8 cellular contexts compared by ENCODE assay signal in genomic region chr1:180188103-180188506, GRCh38. TPM values are rescaled to one million over a fixed set of nuclear protein-coding genes. Genes with fewer than 3 reads are reported as not detected.
DNase-seq lines count a peak whose midpoint lies in the region; ATAC-seq and TF ChIP-seq lines count a peak whose summit lies in the region.

No MANE protein-coding gene starts in this region.

- DNase-seq in SKM-1 treated with dmso at 0.1 percent for 144 hours (lab: John Stamatoyannopoulos, UW; ENCODE audit: unreplicated experiment) = peak; percentile 56
- no peak for DNase-seq in SKM-1 (lab: John Stamatoyannopoulos, UW; ENCODE audit: unreplicated experiment)
- peak; percentile 47 for DNase-seq in LNCaP clone FGC (ENCODE audit: low read depth)
- DNase-seq in SJCRH30 = peak; percentile 76 to 86
- DNase-seq in fibroblast of the conjunctiva (ENCODE audit: low read depth) = peak; percentile 39
- DNase-seq in psoas muscle = peak in 1 of 2 donors; percentile 69

- ATAC-seq in psoas muscle (peak; percentile 16 to 65 (median 42)), GM19467 (IDR thresholded peaks at IDR 0.05; ENCODE audit: unreplicated experiment) (no peak), GM19351 (IDR thresholded peaks at IDR 0.05; ENCODE audit: unreplicated experiment) (no peak)

- intact Hi-C loops in psoas muscle (cut with DNase I) = loop anchor here in 1 of 2 donors (5.0 kb wide), 1 partner anchor 294 kb away; no protein-coding TSS in a partner anchor

- no peaks in the 10 kb centered on the region; the same call in 1 of the 2 replicates for H3K4me1 ChIP-seq in SJCRH30
- H3K4me1 ChIP-seq in psoas muscle = no peaks in the 10 kb centered on the region

- 43 to 56% (median 55%) methylated on average over 8 of the region's 8 CpGs for WGBS in psoas muscle, 3 donors

- H3K27ac ChIP-seq in SJCRH30 (no peak overlapping the region), psoas muscle (no peak overlapping the region)

- H3K4me3 ChIP-seq in LNCaP clone FGC (ENCODE audit: low read depth, low read length) (no peak overlapping the region), SJCRH30 (no peak overlapping the region), psoas muscle (no peak overlapping the region)

- no peaks in the 10 kb centered on the region for H3K27me3 ChIP-seq in SJCRH30
- no peaks in the 10 kb centered on the region for H3K27me3 ChIP-seq in psoas muscle (ENCODE audit: insufficient read depth in 3 of 3, low read length in 2 of 3)

- peak; percentile 99 for TF ChIP-seq CTCF in LNCaP clone FGC (IDR thresholded peaks at IDR 0.05; ENCODE audit: control insufficient read depth, extremely low read depth, insufficient read depth)
- peak; percentile 55 for TF ChIP-seq CTCF in psoas muscle (IDR thresholded peaks at IDR 0.05)

- H3K36me3 ChIP-seq in SJCRH30 (no peaks in the 10 kb centered on the region), psoas muscle (ENCODE audit: insufficient read depth in 1 of 2, low read depth in 1 of 2) (peaks cover 0 to 96% of the 10 kb centered on the region in 2 donors)

- no peaks in the 10 kb centered on the region for H3K9me3 ChIP-seq in SJCRH30 (replicated peaks)
- no peaks in the 10 kb centered on the region for H3K9me3 ChIP-seq in psoas muscle

RNA-seq across cellular contexts. Expression of gene QSOX1, which starts 33.4 kb away (rescaled TPM):
- total RNA-seq in SJCRH30 (2014; rRNA removed; shearing (Covaris generic)) = 9.8 and 11.6 TPM in 2 replicates
- total RNA-seq in psoas muscle = 100 to 1,000 TPM in 1 of 4 donors, 10 to 100 TPM in 3; 30.2 to 159 (median 70.6) TPM
- 10 to 100 TPM; 21.5 to 53.8 (median 32.3) TPM for polyA plus RNA-seq in psoas muscle

RNA-seq across cellular contexts. Expression of gene LHX4, which starts 42.0 kb away (rescaled TPM):
- total RNA-seq in SJCRH30 (2014; rRNA removed; shearing (Covaris generic)) = 3.7 and 4.2 TPM in 2 replicates
- not detected for total RNA-seq in psoas muscle
- under 1 TPM in 2 of 3 donors, not detected in 1; 0.01 to 0.04 TPM for polyA plus RNA-seq in psoas muscle

Comparison
In these comparisons a context has a peak if more than half of its experiments do, and no peak if none do; other contexts are left out.
1. ATAC-seq: peak in psoas muscle (4 of 4); none in GM19467 (single experiment) and GM19351 (single experiment).